Comparison of ENCODE assay signal across 1 cellular context in the genomic region with DNA sequence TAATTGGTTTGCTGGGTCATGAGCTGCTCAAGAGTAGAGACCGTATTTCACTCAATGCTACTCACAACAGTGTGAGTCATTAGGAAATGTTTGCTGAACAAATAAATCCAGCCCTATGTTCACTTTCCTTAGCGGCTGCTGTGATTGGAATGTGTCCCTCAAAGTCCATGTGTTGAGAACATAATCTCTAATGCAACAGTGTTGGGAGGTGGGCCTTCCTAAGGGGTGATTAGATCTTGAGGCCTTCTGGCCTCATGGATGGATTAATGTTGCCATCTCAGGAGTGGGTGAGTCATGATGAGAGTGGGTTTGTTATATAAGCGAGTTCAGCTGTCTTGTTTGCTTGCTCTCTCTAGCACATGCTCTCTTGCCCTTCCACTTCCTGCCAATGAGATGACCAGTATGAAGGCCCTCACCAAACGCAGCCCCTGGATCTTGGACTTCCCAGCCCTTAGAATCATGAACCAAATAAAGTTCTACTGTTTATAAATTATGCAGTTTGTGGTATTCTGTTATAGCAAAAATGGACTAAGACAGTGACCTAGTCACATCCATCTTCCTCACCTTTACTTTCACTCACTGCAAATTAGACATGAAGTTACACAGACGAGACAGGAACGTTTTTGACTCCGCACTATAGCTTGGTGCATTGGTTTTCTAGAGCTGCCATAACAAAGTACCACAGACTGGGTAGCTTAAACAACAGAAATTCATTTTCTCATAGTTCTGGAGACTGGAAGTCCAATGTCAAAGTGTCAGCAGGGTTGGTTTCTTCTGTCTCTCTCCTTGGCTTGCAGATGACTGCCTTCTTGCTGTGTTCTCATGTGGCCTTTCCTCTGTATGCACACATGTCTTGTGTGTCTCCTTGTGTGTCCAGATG.
A peak's percentile ranks its signal among the peaks of the same experiment; 100 is the strongest.
TF ChIP-seq lines count a peak whose summit lies in the region.

No MANE protein-coding gene starts in this region.

TF ChIP-seq in HepG2, 621 proteins besides CTCF, POLR2A, EP300 and RAD21 (continued from another document and continues in another):
- TF ChIP-seq, protein P1, sequence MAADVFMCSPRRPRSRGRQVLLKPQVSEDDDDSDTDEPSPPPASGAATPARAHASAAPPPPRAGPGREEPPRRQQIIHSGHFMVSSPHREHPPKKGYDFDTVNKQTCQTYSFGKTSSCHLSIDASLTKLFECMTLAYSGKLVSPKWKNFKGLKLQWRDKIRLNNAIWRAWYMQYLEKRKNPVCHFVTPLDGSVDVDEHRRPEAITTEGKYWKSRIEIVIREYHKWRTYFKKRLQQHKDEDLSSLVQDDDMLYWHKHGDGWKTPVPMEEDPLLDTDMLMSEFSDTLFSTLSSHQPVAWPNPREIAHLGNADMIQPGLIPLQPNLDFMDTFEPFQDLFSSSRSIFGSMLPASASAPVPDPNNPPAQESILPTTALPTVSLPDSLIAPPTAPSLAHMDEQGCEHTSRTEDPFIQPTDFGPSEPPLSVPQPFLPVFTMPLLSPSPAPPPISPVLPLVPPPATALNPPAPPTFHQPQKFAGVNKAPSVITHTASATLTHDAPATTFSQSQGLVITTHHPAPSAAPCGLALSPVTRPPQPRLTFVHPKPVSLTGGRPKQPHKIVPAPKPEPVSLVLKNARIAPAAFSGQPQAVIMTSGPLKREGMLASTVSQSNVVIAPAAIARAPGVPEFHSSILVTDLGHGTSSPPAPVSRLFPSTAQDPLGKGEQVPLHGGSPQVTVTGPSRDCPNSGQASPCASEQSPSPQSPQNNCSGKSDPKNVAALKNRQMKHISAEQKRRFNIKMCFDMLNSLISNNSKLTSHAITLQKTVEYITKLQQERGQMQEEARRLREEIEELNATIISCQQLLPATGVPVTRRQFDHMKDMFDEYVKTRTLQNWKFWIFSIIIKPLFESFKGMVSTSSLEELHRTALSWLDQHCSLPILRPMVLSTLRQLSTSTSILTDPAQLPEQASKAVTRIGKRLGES (CRISPR knock-in tag; IDR thresholded peaks at IDR 0.05; ENCODE audit: borderline replicate concordance): peak; percentile 30; the same call in 1 of the 2 replicates
- TF ChIP-seq, protein P2, sequence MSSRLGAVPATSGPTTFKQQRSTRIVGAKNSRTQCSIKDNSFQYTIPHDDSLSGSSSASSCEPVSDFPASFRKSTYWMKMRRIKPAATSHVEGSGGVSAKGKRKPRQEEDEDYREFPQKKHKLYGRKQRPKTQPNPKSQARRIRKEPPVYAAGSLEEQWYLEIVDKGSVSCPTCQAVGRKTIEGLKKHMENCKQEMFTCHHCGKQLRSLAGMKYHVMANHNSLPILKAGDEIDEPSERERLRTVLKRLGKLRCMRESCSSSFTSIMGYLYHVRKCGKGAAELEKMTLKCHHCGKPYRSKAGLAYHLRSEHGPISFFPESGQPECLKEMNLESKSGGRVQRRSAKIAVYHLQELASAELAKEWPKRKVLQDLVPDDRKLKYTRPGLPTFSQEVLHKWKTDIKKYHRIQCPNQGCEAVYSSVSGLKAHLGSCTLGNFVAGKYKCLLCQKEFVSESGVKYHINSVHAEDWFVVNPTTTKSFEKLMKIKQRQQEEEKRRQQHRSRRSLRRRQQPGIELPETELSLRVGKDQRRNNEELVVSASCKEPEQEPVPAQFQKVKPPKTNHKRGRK (CRISPR knock-in tag; IDR thresholded peaks at IDR 0.05): no peak
- TF ChIP-seq PCBP2 (optimal IDR thresholded peaks at IDR 0.05; ENCODE audit: low read depth, low read length, poor library complexity, severe bottlenecking) (no peak), TOE1 (CRISPR knock-in tag; IDR thresholded peaks at IDR 0.05) (no peak), MIXL1 (CRISPR knock-in tag; IDR thresholded peaks at IDR 0.05) (peak; percentile 94), ZNF713 (CRISPR knock-in tag; IDR thresholded peaks at IDR 0.05) (no peak), ZNF546 (CRISPR knock-in tag; conservative IDR thresholded peaks at IDR 0.05) (0 out of 2 replicates have a peak, but pooled peaks have one; percentile 11), ZSCAN29 (CRISPR knock-in tag; conservative IDR thresholded peaks at IDR 0.05) (peak; percentile 77; the same call in 1 of the 2 replicates), PHF20 (CRISPR knock-in tag; IDR thresholded peaks at IDR 0.05) (no peak), KDM3A (CRISPR knock-in tag; IDR thresholded peaks at IDR 0.05; ENCODE audit: low read depth) (peak; percentile 80; the same call in 1 of the 2 replicates), ZFP36L2 (CRISPR knock-in tag; IDR thresholded peaks at IDR 0.05) (no peak), HNF4G (IDR thresholded peaks at IDR 0.05; ENCODE audit: borderline replicate concordance, low read depth, low read length) (peak; percentile 81), HNF4G (CRISPR knock-in tag; IDR thresholded peaks at IDR 0.05; ENCODE audit: borderline replicate concordance, low read depth) (peak; percentile 70), ZNF562 (CRISPR knock-in tag; IDR thresholded peaks at IDR 0.05; ENCODE audit: borderline replicate concordance) (no peak), KDM2A (CRISPR knock-in tag; IDR thresholded peaks at IDR 0.05; ENCODE audit: borderline replicate concordance, low read depth) (peak; percentile 47), TSC22D2 (CRISPR knock-in tag; IDR thresholded peaks at IDR 0.05; ENCODE audit: borderline replicate concordance) (no peak; the same call in 1 of the 2 replicates), ZBTB7A (CRISPR knock-in tag; IDR thresholded peaks at IDR 0.05) (peak; percentile 39; the same call in 1 of the 2 replicates), ZNF430 (CRISPR knock-in tag; IDR thresholded peaks at IDR 0.05) (no peak), ZNF615 (CRISPR knock-in tag; IDR thresholded peaks at IDR 0.05; ENCODE audit: borderline replicate concordance) (no peak), ZNF749 (CRISPR knock-in tag; IDR thresholded peaks at IDR 0.05; ENCODE audit: borderline replicate concordance) (peak; percentile 65; the same call in 1 of the 2 replicates), PAWR (CRISPR knock-in tag; IDR thresholded peaks at IDR 0.05; ENCODE audit: borderline replicate concordance) (no peak), NFE2L2 (IDR thresholded peaks at IDR 0.05; ENCODE audit: low read length) (peak; percentile 13; the same call in 1 of the 2 replicates), SALL2 (CRISPR knock-in tag; IDR thresholded peaks at IDR 0.05) (no peak; the same call in 1 of the 2 replicates), MYNN (CRISPR knock-in tag; IDR thresholded peaks at IDR 0.05; ENCODE audit: low read depth) (0 out of 2 replicates have a peak, but pooled peaks have one; percentile 50)
- TF ChIP-seq, protein P3, sequence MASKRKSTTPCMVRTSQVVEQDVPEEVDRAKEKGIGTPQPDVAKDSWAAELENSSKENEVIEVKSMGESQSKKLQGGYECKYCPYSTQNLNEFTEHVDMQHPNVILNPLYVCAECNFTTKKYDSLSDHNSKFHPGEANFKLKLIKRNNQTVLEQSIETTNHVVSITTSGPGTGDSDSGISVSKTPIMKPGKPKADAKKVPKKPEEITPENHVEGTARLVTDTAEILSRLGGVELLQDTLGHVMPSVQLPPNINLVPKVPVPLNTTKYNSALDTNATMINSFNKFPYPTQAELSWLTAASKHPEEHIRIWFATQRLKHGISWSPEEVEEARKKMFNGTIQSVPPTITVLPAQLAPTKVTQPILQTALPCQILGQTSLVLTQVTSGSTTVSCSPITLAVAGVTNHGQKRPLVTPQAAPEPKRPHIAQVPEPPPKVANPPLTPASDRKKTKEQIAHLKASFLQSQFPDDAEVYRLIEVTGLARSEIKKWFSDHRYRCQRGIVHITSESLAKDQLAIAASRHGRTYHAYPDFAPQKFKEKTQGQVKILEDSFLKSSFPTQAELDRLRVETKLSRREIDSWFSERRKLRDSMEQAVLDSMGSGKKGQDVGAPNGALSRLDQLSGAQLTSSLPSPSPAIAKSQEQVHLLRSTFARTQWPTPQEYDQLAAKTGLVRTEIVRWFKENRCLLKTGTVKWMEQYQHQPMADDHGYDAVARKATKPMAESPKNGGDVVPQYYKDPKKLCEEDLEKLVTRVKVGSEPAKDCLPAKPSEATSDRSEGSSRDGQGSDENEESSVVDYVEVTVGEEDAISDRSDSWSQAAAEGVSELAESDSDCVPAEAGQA (IDR thresholded peaks at IDR 0.05; ENCODE audit: low read depth): no peak
- TF ChIP-seq, protein P3 (CRISPR knock-in tag; IDR thresholded peaks at IDR 0.05; ENCODE audit: borderline replicate concordance): no peak; the same call in 1 of the 2 replicates
- TF ChIP-seq, protein P4, sequence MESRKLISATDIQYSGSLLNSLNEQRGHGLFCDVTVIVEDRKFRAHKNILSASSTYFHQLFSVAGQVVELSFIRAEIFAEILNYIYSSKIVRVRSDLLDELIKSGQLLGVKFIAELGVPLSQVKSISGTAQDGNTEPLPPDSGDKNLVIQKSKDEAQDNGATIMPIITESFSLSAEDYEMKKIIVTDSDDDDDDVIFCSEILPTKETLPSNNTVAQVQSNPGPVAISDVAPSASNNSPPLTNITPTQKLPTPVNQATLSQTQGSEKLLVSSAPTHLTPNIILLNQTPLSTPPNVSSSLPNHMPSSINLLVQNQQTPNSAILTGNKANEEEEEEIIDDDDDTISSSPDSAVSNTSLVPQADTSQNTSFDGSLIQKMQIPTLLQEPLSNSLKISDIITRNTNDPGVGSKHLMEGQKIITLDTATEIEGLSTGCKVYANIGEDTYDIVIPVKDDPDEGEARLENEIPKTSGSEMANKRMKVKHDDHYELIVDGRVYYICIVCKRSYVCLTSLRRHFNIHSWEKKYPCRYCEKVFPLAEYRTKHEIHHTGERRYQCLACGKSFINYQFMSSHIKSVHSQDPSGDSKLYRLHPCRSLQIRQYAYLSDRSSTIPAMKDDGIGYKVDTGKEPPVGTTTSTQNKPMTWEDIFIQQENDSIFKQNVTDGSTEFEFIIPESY (CRISPR knock-in tag; IDR thresholded peaks at IDR 0.05): peak; percentile 50
- TF ChIP-seq, protein P5, sequence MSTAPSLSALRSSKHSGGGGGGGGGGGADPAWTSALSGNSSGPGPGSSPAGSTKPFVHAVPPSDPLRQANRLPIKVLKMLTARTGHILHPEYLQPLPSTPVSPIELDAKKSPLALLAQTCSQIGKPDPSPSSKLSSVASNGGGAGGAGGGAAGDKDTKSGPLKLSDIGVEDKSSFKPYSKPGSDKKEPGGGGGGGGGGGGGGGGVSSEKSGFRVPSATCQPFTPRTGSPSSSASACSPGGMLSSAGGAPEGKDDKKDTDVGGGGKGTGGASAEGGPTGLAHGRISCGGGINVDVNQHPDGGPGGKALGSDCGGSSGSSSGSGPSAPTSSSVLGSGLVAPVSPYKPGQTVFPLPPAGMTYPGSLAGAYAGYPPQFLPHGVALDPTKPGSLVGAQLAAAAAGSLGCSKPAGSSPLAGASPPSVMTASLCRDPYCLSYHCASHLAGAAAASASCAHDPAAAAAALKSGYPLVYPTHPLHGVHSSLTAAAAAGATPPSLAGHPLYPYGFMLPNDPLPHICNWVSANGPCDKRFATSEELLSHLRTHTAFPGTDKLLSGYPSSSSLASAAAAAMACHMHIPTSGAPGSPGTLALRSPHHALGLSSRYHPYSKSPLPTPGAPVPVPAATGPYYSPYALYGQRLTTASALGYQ (CRISPR knock-in tag; IDR thresholded peaks at IDR 0.05): peak; percentile 98
- TF ChIP-seq, protein P6, sequence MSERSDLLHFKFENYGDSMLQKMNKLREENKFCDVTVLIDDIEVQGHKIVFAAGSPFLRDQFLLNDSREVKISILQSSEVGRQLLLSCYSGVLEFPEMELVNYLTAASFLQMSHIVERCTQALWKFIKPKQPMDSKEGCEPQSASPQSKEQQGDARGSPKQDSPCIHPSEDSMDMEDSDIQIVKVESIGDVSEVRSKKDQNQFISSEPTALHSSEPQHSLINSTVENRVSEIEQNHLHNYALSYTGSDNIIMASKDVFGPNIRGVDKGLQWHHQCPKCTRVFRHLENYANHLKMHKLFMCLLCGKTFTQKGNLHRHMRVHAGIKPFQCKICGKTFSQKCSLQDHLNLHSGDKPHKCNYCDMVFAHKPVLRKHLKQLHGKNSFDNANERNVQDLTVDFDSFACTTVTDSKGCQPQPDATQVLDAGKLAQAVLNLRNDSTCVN (CRISPR knock-in tag; IDR thresholded peaks at IDR 0.05; ENCODE audit: borderline replicate concordance): peak; percentile 75
- TF ChIP-seq, protein P7, sequence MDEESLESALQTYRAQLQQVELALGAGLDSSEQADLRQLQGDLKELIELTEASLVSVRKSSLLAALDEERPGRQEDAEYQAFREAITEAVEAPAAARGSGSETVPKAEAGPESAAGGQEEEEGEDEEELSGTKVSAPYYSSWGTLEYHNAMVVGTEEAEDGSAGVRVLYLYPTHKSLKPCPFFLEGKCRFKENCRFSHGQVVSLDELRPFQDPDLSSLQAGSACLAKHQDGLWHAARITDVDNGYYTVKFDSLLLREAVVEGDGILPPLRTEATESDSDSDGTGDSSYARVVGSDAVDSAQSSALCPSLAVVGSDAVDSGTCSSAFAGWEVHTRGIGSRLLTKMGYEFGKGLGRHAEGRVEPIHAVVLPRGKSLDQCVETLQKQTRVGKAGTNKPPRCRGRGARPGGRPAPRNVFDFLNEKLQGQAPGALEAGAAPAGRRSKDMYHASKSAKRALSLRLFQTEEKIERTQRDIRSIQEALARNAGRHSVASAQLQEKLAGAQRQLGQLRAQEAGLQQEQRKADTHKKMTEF (CRISPR knock-in tag; IDR thresholded peaks at IDR 0.05): peak; percentile 95
- TF ChIP-seq, protein P8, sequence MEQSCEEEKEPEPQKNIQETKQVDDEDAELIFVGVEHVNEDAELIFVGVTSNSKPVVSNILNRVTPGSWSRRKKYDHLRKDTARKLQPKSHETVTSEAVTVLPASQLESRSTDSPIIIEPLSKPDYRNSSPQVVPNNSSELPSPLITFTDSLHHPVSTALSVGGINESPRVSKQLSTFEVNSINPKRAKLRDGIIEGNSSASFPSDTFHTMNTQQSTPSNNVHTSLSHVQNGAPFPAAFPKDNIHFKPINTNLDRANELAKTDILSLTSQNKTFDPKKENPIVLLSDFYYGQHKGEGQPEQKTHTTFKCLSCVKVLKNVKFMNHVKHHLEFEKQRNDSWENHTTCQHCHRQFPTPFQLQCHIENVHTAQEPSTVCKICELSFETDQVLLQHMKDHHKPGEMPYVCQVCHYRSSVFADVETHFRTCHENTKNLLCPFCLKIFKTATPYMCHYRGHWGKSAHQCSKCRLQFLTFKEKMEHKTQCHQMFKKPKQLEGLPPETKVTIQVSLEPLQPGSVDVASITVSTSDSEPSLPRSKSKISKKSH (CRISPR knock-in tag; IDR thresholded peaks at IDR 0.05; ENCODE audit: borderline replicate concordance): no peak
